Comparison of ENCODE assay signal across 1 cellular context in the genomic region with DNA sequence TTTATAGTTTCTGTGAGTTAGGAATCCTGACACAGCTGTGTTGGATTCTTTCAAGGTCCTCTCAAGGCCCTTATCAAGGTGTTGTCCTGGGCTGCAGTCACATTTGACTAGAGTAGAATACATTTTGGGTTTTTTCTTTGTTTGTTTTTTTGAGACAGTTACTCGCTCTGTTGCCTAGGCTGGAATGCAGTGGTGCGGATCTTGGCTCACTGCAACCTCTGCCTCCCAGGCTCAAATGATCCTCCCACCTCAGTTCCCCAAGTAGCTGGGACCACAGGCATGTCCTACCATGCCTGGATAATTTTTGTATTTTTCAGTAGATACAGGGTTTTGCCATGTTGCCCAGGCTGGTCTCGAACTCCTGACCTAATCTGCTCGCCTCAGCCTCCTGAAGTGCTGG.
TF ChIP-seq lines count a peak whose summit lies in the region.

No MANE protein-coding gene starts in this region.

TF ChIP-seq in H1, 55 proteins besides CTCF, POLR2A, EP300 and RAD21:
- TF ChIP-seq RXRA (IDR thresholded peaks at IDR 0.05; ENCODE audit: insufficient read depth, low read depth, low read length) (no peak), CHD7 (IDR thresholded peaks at IDR 0.05; ENCODE audit: insufficient replicate concordance, low read length) (no peak), JUND (IDR thresholded peaks at IDR 0.05; ENCODE audit: low read length) (no peak), FOSL1 (IDR thresholded peaks at IDR 0.05; ENCODE audit: insufficient read depth, low read depth, low read length) (no peak), SUZ12 (IDR thresholded peaks at IDR 0.05; ENCODE audit: low read length) (no peak), RFX5 (IDR thresholded peaks at IDR 0.05; ENCODE audit: borderline replicate concordance, low read depth, low read length) (no peak), BRCA1 (IDR thresholded peaks at IDR 0.05; ENCODE audit: low read depth, low read length) (no peak), CBX8 (IDR thresholded peaks at IDR 0.05; ENCODE audit: borderline replicate concordance, low read depth, low read length) (no peak), EZH2 (IDR thresholded peaks at IDR 0.05; ENCODE audit: low read depth, low read length, severe bottlenecking) (no peak), TBP (IDR thresholded peaks at IDR 0.05; ENCODE audit: low read depth, low read length) (no peak), CHD1 (IDR thresholded peaks at IDR 0.05; ENCODE audit: low read depth, low read length) (no peak), TAF1 (IDR thresholded peaks at IDR 0.05; ENCODE audit: low read depth, low read length) (no peak)
